ENCODE assay signal across 33 cellular contexts in the genomic region with DNA sequence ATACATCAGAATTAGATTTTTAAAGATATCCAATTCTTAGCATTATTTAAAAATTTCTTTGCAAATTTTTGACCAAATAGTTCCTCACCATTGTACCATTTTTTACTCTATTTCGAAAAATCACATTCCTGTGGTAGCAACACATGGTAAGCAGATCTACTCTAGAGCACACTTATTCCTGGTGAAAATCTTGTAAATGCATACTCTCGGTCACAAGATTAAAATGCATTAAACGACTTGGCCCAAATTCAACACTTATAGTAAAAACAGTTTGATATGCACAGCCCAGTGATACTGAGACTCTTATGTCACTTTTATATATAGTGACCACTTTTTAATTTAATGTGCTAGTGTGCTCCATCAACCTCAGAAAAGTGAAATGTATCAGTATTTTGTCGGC.
A peak's percentile ranks its signal among the peaks of the same experiment; 100 is the strongest.
DNase-seq lines count a peak whose midpoint lies in the region; ATAC-seq, FAIRE-seq and TF ChIP-seq lines count a peak whose summit lies in the region.
"Had no signal": no experiment of that assay in that cellular context is flagged by ENCODE, and none has a peak within 500 bp of the region (broad histone marks: within the 10 kb centered on the region; RNA-seq: fewer than 3 reads in every experiment).

No MANE protein-coding gene starts in this region.

- no peak overlapping the region for H2AFZ ChIP-seq in astrocyte (ENCODE audit: low read depth, low read length)
- H2AFZ ChIP-seq: parathyroid adenoma, PC-9 had no signal

- H3K36me3 Mint-ChIP-seq in astrocyte (ENCODE audit: low read depth, unreplicated experiment) = no peaks in the 10 kb centered on the region
- peaks cover 2% of the 10 kb centered on the region for H3K36me3 Mint-ChIP-seq in progenitor cell of endocrine pancreas (ENCODE audit: insufficient read depth)
- H3K36me3 Mint-ChIP-seq in activated naive CD4-positive, alpha-beta T cell treated with anti-CD3 and anti-CD28 coated beads, Interleukin-2, amount 50 U/mL, for 72 hours = no peaks in the 10 kb centered on the region

- H3K4me1 Mint-ChIP-seq in astrocyte (ENCODE audit: low read depth, unreplicated experiment) (peaks cover 7% of the 10 kb centered on the region), progenitor cell of endocrine pancreas (ENCODE audit: low read depth) (peaks cover 33% of the 10 kb centered on the region)

- H3K79me2 ChIP-seq in astrocyte (ENCODE audit: insufficient read depth, low read length) = no peaks in the 10 kb centered on the region
- H3K79me2 ChIP-seq: parathyroid adenoma had no signal

- H3K4me1 ChIP-seq in astrocyte (ENCODE audit: insufficient read depth, low read length) = no peaks in the 10 kb centered on the region
- H3K4me1 ChIP-seq in mucosa of descending colon (ENCODE audit: low read depth) = peaks cover 4% of the 10 kb centered on the region
- H3K4me1 ChIP-seq: BE2C, parathyroid adenoma had no signal

- no peak for ATAC-seq in activated naive CD4-positive, alpha-beta T cell treated with anti-CD3 and anti-CD28 coated beads, Interleukin-2, amount 50 U/mL, for 72 hours
- no peak for ATAC-seq in GM21576 (IDR thresholded peaks at IDR 0.05; ENCODE audit: unreplicated experiment)
- ATAC-seq in mucosa of descending colon = no peak
- ATAC-seq: heart right ventricle, HepG2, lower lobe of right lung, right cardiac atrium, Right ventricle myocardium inferior had no signal

- H3K27ac Mint-ChIP-seq in astrocyte (ENCODE audit: unreplicated experiment) (no peak overlapping the region), progenitor cell of endocrine pancreas (no peak overlapping the region)
- H3K27ac Mint-ChIP-seq in activated naive CD4-positive, alpha-beta T cell treated with anti-CD3 and anti-CD28 coated beads, Interleukin-2, amount 50 U/mL, for 72 hours = no peak overlapping the region

- H3K4me3 Mint-ChIP-seq in astrocyte (ENCODE audit: unreplicated experiment) (no peak overlapping the region), progenitor cell of endocrine pancreas (ENCODE audit: low read depth) (no peak overlapping the region)

- no peaks in the 10 kb centered on the region for H4K20me1 ChIP-seq in astrocyte (ENCODE audit: insufficient read depth, low read length)

- H3K36me3 ChIP-seq in astrocyte (ENCODE audit: insufficient read depth, low read length) (no peaks in the 10 kb centered on the region), mucosa of descending colon (ENCODE audit: low read depth) (no peaks in the 10 kb centered on the region)
- H3K36me3 ChIP-seq: BE2C, heart right ventricle, lower lobe of right lung had no signal

- intact Hi-C loops in mucosa of descending colon (cut with DNase I, micrococcal nuclease) = no loop called here

- H3K9me3 Mint-ChIP-seq in astrocyte (ENCODE audit: unreplicated experiment) = no peaks in the 10 kb centered on the region
- no peaks in the 10 kb centered on the region for H3K9me3 Mint-ChIP-seq in progenitor cell of endocrine pancreas (ENCODE audit: low read depth)
- H3K9me3 Mint-ChIP-seq in activated naive CD4-positive, alpha-beta T cell treated with anti-CD3 and anti-CD28 coated beads, Interleukin-2, amount 50 U/mL, for 72 hours = peaks cover 6 to 7% of the 10 kb centered on the region in 2 donors

- no peaks in the 10 kb centered on the region for H3K27me3 ChIP-seq in astrocyte (ENCODE audit: insufficient read depth, low read length)
- H3K27me3 ChIP-seq: BE2C, dorsolateral prefrontal cortex, heart right ventricle had no signal

- no peak overlapping the region for H3K4me2 ChIP-seq in astrocyte (ENCODE audit: low read length)
- H3K4me2 ChIP-seq: PC-9 had no signal

- no peaks in the 10 kb centered on the region for H3K27me3 Mint-ChIP-seq in astrocyte (ENCODE audit: low read depth, unreplicated experiment)
- peaks cover 2% of the 10 kb centered on the region for H3K27me3 Mint-ChIP-seq in progenitor cell of endocrine pancreas

- H3K9me3 ChIP-seq in astrocyte (ENCODE audit: insufficient read depth, low read depth, low read length) = no peaks in the 10 kb centered on the region
- no peaks in the 10 kb centered on the region for H3K9me3 ChIP-seq in mucosa of descending colon
- H3K9me3 ChIP-seq: BE2C, heart right ventricle, lower lobe of right lung had no signal

- TF ChIP-seq CTCF in AG04449 (IDR thresholded peaks at IDR 0.05; ENCODE audit: insufficient read depth, low read length, missing control alignments) = no peak
- no peak for TF ChIP-seq CTCF in astrocyte (IDR thresholded peaks at IDR 0.05; ENCODE audit: insufficient read depth, low read depth, low read length)
- no peak for TF ChIP-seq CTCF in foreskin fibroblast (IDR thresholded peaks at IDR 0.05; ENCODE audit: low read depth, low read length)
- no peak for TF ChIP-seq CTCF in progenitor cell of endocrine pancreas (IDR thresholded peaks at IDR 0.05; ENCODE audit: unreplicated experiment)
- no peak for TF ChIP-seq CTCF in mucosa of descending colon (IDR thresholded peaks at IDR 0.05)

- CTCF ChIA-PET in AG04449 (lab: Yijun Ruan, JAX) = interaction anchor here (2.4 kb wide), 1 partner anchor 11 kb away, joined by 5 read pairs; no protein-coding TSS in a partner anchor

- H3K27ac ChIP-seq in astrocyte (ENCODE audit: low read depth, low read length) = no peak overlapping the region
- H3K27ac ChIP-seq: 22Rv1, dorsolateral prefrontal cortex, heart right ventricle, lower lobe of right lung, parathyroid adenoma, PC-9 had no signal

- H3K4me3 ChIP-seq in AG04449 (ENCODE audit: low read depth, low read length) (no peak overlapping the region), astrocyte (ENCODE audit: insufficient read depth, low read depth, low read length) (no peak overlapping the region), foreskin fibroblast (ENCODE audit: low read depth in 1 of 2, low read length in 2 of 2) (no peak overlapping the region), mucosa of descending colon (no peak overlapping the region)
- H3K4me3 ChIP-seq: dorsolateral prefrontal cortex, heart right ventricle, lower lobe of right lung, PC-9 had no signal

- DNase-seq in AG04449 (ENCODE audit: low read depth, low spot score) (peak; percentile 67), HCEC 1CT (peak; percentile 27), astrocyte (ENCODE audit: low read depth) (peak; percentile 41), foreskin fibroblast (peak; percentile 31 to 74), progenitor cell of endocrine pancreas (ENCODE audit: low spot score, unreplicated experiment) (no peak), mucosa of descending colon (no peak)
- no peak for DNase-seq in activated naive CD4-positive, alpha-beta T cell treated with anti-CD3 and anti-CD28 coated beads, Interleukin-2, amount 50 U/mL, for 72 hours (ENCODE audit: low spot score in 2 of 2)
- DNase-seq: activated CD4-positive, alpha-beta T cell treated with anti-CD3 and anti-CD28 coated beads for 4 hours; activated CD8-positive, alpha-beta memory T cell treated with anti-CD3 and anti-CD28 coated beads for 24 hours; activated effector memory CD4-positive, alpha-beta T cell treated with anti-CD3 and anti-CD28 coated beads, Interleukin-2, amount 50 U/mL, for 16 hours; activated T-cell treated with anti-CD3 and anti-CD28 coated beads, Interleukin-2, amount 50 U/mL, for 1 hour; BE2C; cerebellar nuclear complex; DMS53; dorsolateral prefrontal cortex; foreskin melanocyte; GF-D8; heart right ventricle; lower lobe of right lung; NCI-H1048; NCI-H1694 treated with DMSO at 0.1 percent for 48 hours; NCI-H2171; NCI-H524; NK-92 treated with Interleukin-12 subunit alpha and Interleukin-12 subunit beta, amount 100 ng/mL, for 24 hours; PC-9; right cardiac atrium; stimulated activated CD4-positive, alpha-beta T cell treated with anti-CD3 and anti-CD28 coated beads, Interleukin-4, amount 100 ng/mL, for 4 hours; stimulated activated naive CD4-positive, alpha-beta T cell had no signal

- POLR2A ChIA-PET in AG04449 (lab: Yijun Ruan, JAX) = no interaction called here

- no peak overlapping the region for H3K9ac ChIP-seq in astrocyte (ENCODE audit: low read length)
- H3K9ac ChIP-seq: parathyroid adenoma had no signal

- FAIRE-seq in astrocyte (lab: Jason Lieb, UNC) = peak; percentile 60
- FAIRE-seq: HepG2 had no signal

Comparison
In these comparisons a context has a peak if more than half of its experiments do, and no peak if none do; other contexts are left out.
1. DNase-seq: peak in AG04449 (single experiment), HCEC 1CT (single experiment), astrocyte (single experiment) and foreskin fibroblast (2 of 2); none in progenitor cell of endocrine pancreas (single experiment), activated naive CD4-positive, alpha-beta T cell treated with anti-CD3 and anti-CD28 coated beads, Interleukin-2, amount 50 U/mL, for 72 hours (0 of 2) and mucosa of descending colon (0 of 3).